ENCODE assay signal across 1 cellular context in genomic region chr1:61222240-61222639, GRCh38.
TF ChIP-seq lines count a peak whose summit lies in the region.

No MANE protein-coding gene starts in this region.

TF ChIP-seq in liver, 16 proteins besides CTCF, POLR2A, EP300 and RAD21 (continued from another document):
- TF ChIP-seq REST (IDR thresholded peaks at IDR 0.05) (no peak), EGR1 (IDR thresholded peaks at IDR 0.05; ENCODE audit: low read depth in 2 of 2) (no peak), HNF4A (conservative IDR thresholded peaks at IDR 0.05) (no peak), SP1 (IDR thresholded peaks at IDR 0.05) (no peak), YY1 (IDR thresholded peaks at IDR 0.05) (no peak), ZBTB33 (IDR thresholded peaks at IDR 0.05) (no peak)
